ENCODE assay signal across 15 cellular contexts in genomic region chr3:16697437-16698258, GRCh38.
DNase-seq lines count a peak whose midpoint lies in the region; ATAC-seq, FAIRE-seq and TF ChIP-seq lines count a peak whose summit lies in the region.
"Had no signal": no experiment of that assay in that cellular context is flagged by ENCODE, and none has a peak within 500 bp of the region (broad histone marks: within the 10 kb centered on the region; RNA-seq: fewer than 3 reads in every experiment).

No MANE protein-coding gene starts in this region.

- 75 to 83% methylated on average over 2 of the region's 2 CpGs for WGBS in GM23248 (ENCODE audit: low coverage in 1 of 2, low lambda C conversion rate in 2 of 2, missing lambda C conversion rate in 2 of 2), 2 experiments
- 73% methylated on average over 2 of the region's 2 CpGs; no CpG with 5 or more reads in 1 of the 2 experiments for WGBS in H1 (ENCODE audit: extremely low coverage in 1 of 2, insufficient coverage in 1 of 2, insufficient read length in 1 of 2, insufficient replicate concordance in 2 of 2, low coverage in 1 of 2, low lambda C conversion rate in 2 of 2, missing lambda C conversion rate in 1 of 2), 2 experiments

- no peak overlapping the region; the same call in 1 of the 2 replicates for H2BK20ac ChIP-seq in H1 (ENCODE audit: low read length)

- TF ChIP-seq CTCF in H1 (IDR thresholded peaks at IDR 0.05; ENCODE audit: control extremely low read depth in 1 of 3, insufficient read depth in 1 of 3, low read depth in 1 of 3, low read length in 3 of 3): no peak
- TF ChIP-seq CTCF in omental fat pad (IDR thresholded peaks at IDR 0.05): no peak

- H3K9me2 ChIP-seq in GM23248 (ENCODE audit: insufficient read depth): no peaks in the 10 kb centered on the region

- in situ Hi-C loops in GM23248 (cut with MboI): no loop called here

- H4K5ac ChIP-seq in H1 (ENCODE audit: insufficient read length, low read depth, low read length): peak overlapping the region; percentile 67

- H3K4me3 ChIP-seq in GM23248 (no peak overlapping the region), H1 (ENCODE audit: extremely low read depth in 1 of 4, insufficient read depth in 2 of 4, low read depth in 3 of 4, low read length in 4 of 4) (peak overlapping the region in 3 of 4 experiments; percentile 4 to 51 (median 45); a peak in 4 of 8 replicates)
- H3K4me3 ChIP-seq: heart left ventricle, MG63 had no signal

- no peaks in the 10 kb centered on the region for H3K36me3 ChIP-seq in GM23248 (ENCODE audit: low read depth)
- H3K36me3 ChIP-seq in H1 (ENCODE audit: control insufficient read depth in 2 of 4, insufficient read depth in 4 of 4, low read length in 3 of 4): 0 out of 8 replicates have a peak, but pooled peaks cover 0 to 3% (median 0%) of the 10 kb centered on the region in 4 experiments
- H3K36me3 ChIP-seq: heart left ventricle, MG63 had no signal

- H3K79me2 ChIP-seq in GM23248 (ENCODE audit: insufficient read depth) (no peaks in the 10 kb centered on the region), H1 (ENCODE audit: control insufficient read depth in 1 of 2, insufficient read depth in 2 of 2, low read length in 2 of 2) (peaks cover 4 to 37% of the 10 kb centered on the region in 2 experiments; a peak in 3 of 4 replicates)

- H3K4me2 ChIP-seq in GM23248 (ENCODE audit: unreplicated experiment) (no peak overlapping the region), H1 (ENCODE audit: insufficient read depth in 1 of 2, low read depth in 2 of 2, low read length in 2 of 2) (peak overlapping the region; percentile 51 to 61; a peak in 3 of 4 replicates)

- no peak overlapping the region for H3K9ac ChIP-seq in GM23248
- peak overlapping the region in 3 of 4 experiments; percentile 4 to 36 (median 31); a peak in 3 of 7 replicates for H3K9ac ChIP-seq in H1 (replicated peaks in 1 of 4; ENCODE audit: extremely low read depth in 1 of 4, low read depth in 3 of 4, low read length in 3 of 4)

- H4K8ac ChIP-seq in H1 (ENCODE audit: extremely low read depth, insufficient read depth, low read length): no peak overlapping the region

- DNase-seq in GM23248: peak; percentile 71
- DNase-seq in NOMO-1 treated with DMSO at 0.1 percent for 48 hours (lab: John Stamatoyannopoulos, UW; ENCODE audit: unreplicated experiment): peak; percentile 85
- no peak for DNase-seq in H1 (ENCODE audit: low read depth in 1 of 2, low spot score in 2 of 2)
- no peak for DNase-seq in omental fat pad (ENCODE audit: low spot score)
- no peak for DNase-seq in stimulated activated naive CD8-positive, alpha-beta T cell treated with anti-CD3 and anti-CD28 coated beads, Interleukin-15, Interleukin-2, amounts not matched to agents 100 U/mL and 50 U/mL, for 24 hours
- DNase-seq: activated CD4-positive, alpha-beta T cell treated with anti-CD3 and anti-CD28 coated beads, Interleukin-2, amount 10 ng/mL, durations not matched to agents 7 days and 5 days; activated naive CD4-positive, alpha-beta T cell treated with anti-CD3 and anti-CD28 coated beads, Interleukin-2, amount 10 ng/mL, durations not matched to agents 7 days and 5 days; heart left ventricle; MG63; NCI-H524 treated with DMSO at 0.1 percent for 48 hours; stimulated activated CD4-positive, alpha-beta T cell treated with anti-CD3 and anti-CD28 coated beads, Interleukin-4, amount 100 ng/mL, for 24 hours had no signal

- peak overlapping the region; percentile 99 for H2BK120ac ChIP-seq in H1 (replicated peaks; ENCODE audit: low read depth, low read length)

- no peaks in the 10 kb centered on the region for H3K27me3 ChIP-seq in GM23248 (replicated peaks; ENCODE audit: insufficient read depth)
- no peaks in the 10 kb centered on the region for H3K27me3 ChIP-seq in H1 (replicated peaks in 1 of 4; ENCODE audit: control insufficient read depth in 3 of 4, extremely low read depth in 1 of 4, insufficient read depth in 3 of 4, low read length in 3 of 4)
- H3K27me3 ChIP-seq: heart left ventricle, MG63 had no signal

- peak overlapping the region; percentile 96 for H3K4ac ChIP-seq in H1 (replicated peaks; ENCODE audit: insufficient read length, low read depth, low read length)

- H3K23ac ChIP-seq in H1 (ENCODE audit: insufficient read length): no peak overlapping the region

- no peaks in the 10 kb centered on the region for H4K20me1 ChIP-seq in GM23248 (ENCODE audit: insufficient read depth)
- no peaks in the 10 kb centered on the region for H4K20me1 ChIP-seq in H1 (replicated peaks in 1 of 2; ENCODE audit: control insufficient read depth in 1 of 2, insufficient read depth in 2 of 2, low read length in 2 of 2)

- 0 out of 2 replicates have a peak overlapping the region, but pooled peaks have one; percentile 50 for H2BK15ac ChIP-seq in H1 (ENCODE audit: low read length)

- no peak for TF ChIP-seq RAD21 in H1 (IDR thresholded peaks at IDR 0.05 in 1 of 2, conservative IDR thresholded peaks at IDR 0.05 in 1 of 2; ENCODE audit: low read depth in 2 of 2, low read length in 2 of 2)

- H3K79me1 ChIP-seq in H1 (ENCODE audit: low read depth, low read length): no peaks in the 10 kb centered on the region

- no peak for FAIRE-seq in H1 (lab: Jason Lieb, UNC)

- no peak for TF ChIP-seq POLR2A in H1 (IDR thresholded peaks at IDR 0.05; ENCODE audit: control extremely low read depth in 1 of 2, low read depth in 2 of 2, low read length in 2 of 2)

- no peak for TF ChIP-seq EP300 in H1 (IDR thresholded peaks at IDR 0.05; ENCODE audit: borderline replicate concordance in 1 of 2, low read depth in 2 of 2, low read length in 2 of 2)

- H3K9me3 ChIP-seq in GM23248 (ENCODE audit: low read depth) (no peaks in the 10 kb centered on the region), H1 (ENCODE audit: insufficient read depth in 2 of 2, low read depth in 1 of 2, low read length in 1 of 2) (no peaks in the 10 kb centered on the region)
- H3K9me3 ChIP-seq: heart left ventricle, MG63 had no signal

- H3K23me2 ChIP-seq in H1 (ENCODE audit: low read depth, low read length): no peaks in the 10 kb centered on the region

- POLR2A ChIA-PET in H1 (lab: Charles Lee; ENCODE audit: partially characterized antibody): interaction anchor here (1.1 to 1.9 kb wide), 2 partner anchors 10 to 33 kb away, joined by 3 to 10 read pairs; no protein-coding TSS in a partner anchor

- no peak overlapping the region for H2AK5ac ChIP-seq in H1 (ENCODE audit: low read depth, low read length)

- H3K56ac ChIP-seq in H1 (replicated peaks; ENCODE audit: insufficient read length, low read depth, low read length): peak overlapping the region; percentile 35

- no peak overlapping the region for H3K27ac ChIP-seq in GM23248
- peak overlapping the region; percentile 62 for H3K27ac ChIP-seq in H1 (ENCODE audit: low read depth, low read length)
- H3K27ac ChIP-seq: heart left ventricle had no signal

- peak overlapping the region; percentile 72; the same call in 1 of the 2 replicates for H3K18ac ChIP-seq in H1 (ENCODE audit: extremely low read depth, low read length)

- H3K14ac ChIP-seq in H1 (ENCODE audit: insufficient read length): no peak overlapping the region

- H2BK5ac ChIP-seq in H1 (ENCODE audit: low read depth, low read length): peak overlapping the region; percentile 69; the same call in 1 of the 2 replicates

- peak overlapping the region; percentile 65; the same call in 1 of the 2 replicates for H2BK12ac ChIP-seq in H1 (ENCODE audit: low read depth, low read length)

- peak overlapping the region; percentile 26; the same call in 1 of the 2 replicates for H2AFZ ChIP-seq in GM23248
- H2AFZ ChIP-seq in H1 (ENCODE audit: low read length): no peak overlapping the region

- H3K4me1 ChIP-seq in GM23248 (ENCODE audit: insufficient read depth) (peaks cover 7% of the 10 kb centered on the region; the same call in 1 of the 2 replicates), H1 (replicated peaks in 1 of 4; ENCODE audit: control insufficient read depth in 3 of 4, insufficient read depth in 4 of 4, low read length in 3 of 4) (peaks cover 7 to 17% (median 11%) of the 10 kb centered on the region in 4 experiments; a peak in 5 of 7 replicates)

- no peaks in the 10 kb centered on the region for H3F3A ChIP-seq in GM23248 (ENCODE audit: insufficient read depth)

- peak; percentile 37 for ATAC-seq in omental fat pad (ENCODE audit: low FRiP score)
- ATAC-seq in GM21390 (IDR thresholded peaks at IDR 0.05; ENCODE audit: unreplicated experiment): no peak
- no peak for ATAC-seq in HG03571 (IDR thresholded peaks at IDR 0.05; ENCODE audit: unreplicated experiment)
- ATAC-seq in stimulated activated naive CD8-positive, alpha-beta T cell treated with anti-CD3 and anti-CD28 coated beads, Interleukin-15, Interleukin-2, amounts not matched to agents 100 U/mL and 50 U/mL, for 24 hours: no peak
- ATAC-seq in HG03460 (IDR thresholded peaks at IDR 0.05; ENCODE audit: unreplicated experiment): no peak
- ATAC-seq: SK-N-SH treated with all-trans-retinoic acid at 6 μM for 48 hours had no signal

- peak overlapping the region; percentile 96 for H4K91ac ChIP-seq in H1 (replicated peaks; ENCODE audit: insufficient read length, low read length)

- CTCF ChIA-PET in H1 (lab: Charles Lee; ENCODE audit: partially characterized antibody): interaction anchor here (0.7 to 2.1 kb wide), 8 partner anchors 10 to 230 kb away, joined by 3 to 7 read pairs (median 3); no protein-coding TSS in a partner anchor

TF ChIP-seq in H1, 55 proteins besides CTCF, POLR2A, EP300 and RAD21 (continues in another document):
- TF ChIP-seq TCF12 (IDR thresholded peaks at IDR 0.05; ENCODE audit: low read depth, low read length) (0 out of 2 replicates have a peak, but pooled peaks have one; percentile 22), TEAD4 (IDR thresholded peaks at IDR 0.05; ENCODE audit: low read depth, low read length) (0 out of 2 replicates have a peak, but pooled peaks have one; percentile 51), CBX5 (IDR thresholded peaks at IDR 0.05; ENCODE audit: low read depth, low read length) (no peak), TAF1 (IDR thresholded peaks at IDR 0.05; ENCODE audit: low read depth, low read length) (0 out of 2 replicates have a peak, but pooled peaks have one; percentile 3), KDM4A (IDR thresholded peaks at IDR 0.05; ENCODE audit: low read depth, low read length, severe bottlenecking) (no peak), SIRT6 (IDR thresholded peaks at IDR 0.05; ENCODE audit: low read length) (no peak), E2F6 (IDR thresholded peaks at IDR 0.05) (peak; percentile 56; the same call in 1 of the 2 replicates), MAX (IDR thresholded peaks at IDR 0.05) (peak; percentile 66), SP4 (IDR thresholded peaks at IDR 0.05; ENCODE audit: low read length) (no peak), RFX5 (IDR thresholded peaks at IDR 0.05; ENCODE audit: borderline replicate concordance, low read depth, low read length) (no peak)

Comparison
In these comparisons a context has a peak if more than half of its experiments do, and no peak if none do; other contexts are left out.
1. DNase-seq: peak in GM23248 (single experiment) and NOMO-1 treated with DMSO at 0.1 percent for 48 hours (single experiment); none in H1 (0 of 2), omental fat pad (single experiment) and stimulated activated naive CD8-positive, alpha-beta T cell treated with anti-CD3 and anti-CD28 coated beads, Interleukin-15, Interleukin-2, amounts not matched to agents 100 U/mL and 50 U/mL, for 24 hours (single experiment).